In the genomic region with DNA sequence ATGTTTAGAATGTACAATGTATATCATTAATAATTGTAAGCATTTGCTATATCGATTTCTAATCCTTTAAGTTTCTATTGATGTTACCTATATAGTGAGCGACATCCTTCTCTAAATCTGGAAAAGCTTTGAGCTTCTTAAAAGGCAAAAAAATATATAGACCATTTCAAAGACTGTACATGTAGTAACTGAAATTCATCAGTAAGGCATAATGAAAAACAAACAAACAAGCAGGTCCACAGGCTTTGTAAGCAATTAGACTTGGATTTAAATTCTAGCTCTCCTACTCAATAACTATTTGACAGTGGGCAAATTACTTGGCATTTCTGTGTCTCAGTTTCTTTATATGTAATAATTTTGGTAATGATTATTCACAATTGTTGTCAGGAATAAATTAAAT, we compare ENCODE assay signal across 2 cellular contexts.
TF ChIP-seq lines count a peak whose summit lies in the region.

No MANE protein-coding gene starts in this region.

TF ChIP-seq in A549, 52 proteins besides CTCF, POLR2A, EP300 and RAD21 (continued from another document):
- TF ChIP-seq ZNF302 (CRISPR knock-in tag; IDR thresholded peaks at IDR 0.05): no peak
- no peak for TF ChIP-seq NFE2L2 (conservative IDR thresholded peaks at IDR 0.05; ENCODE audit: low read length)

TF ChIP-seq in GM12878, 131 proteins besides CTCF, POLR2A, EP300 and RAD21 (continued from another document):
- TF ChIP-seq, protein P1, sequence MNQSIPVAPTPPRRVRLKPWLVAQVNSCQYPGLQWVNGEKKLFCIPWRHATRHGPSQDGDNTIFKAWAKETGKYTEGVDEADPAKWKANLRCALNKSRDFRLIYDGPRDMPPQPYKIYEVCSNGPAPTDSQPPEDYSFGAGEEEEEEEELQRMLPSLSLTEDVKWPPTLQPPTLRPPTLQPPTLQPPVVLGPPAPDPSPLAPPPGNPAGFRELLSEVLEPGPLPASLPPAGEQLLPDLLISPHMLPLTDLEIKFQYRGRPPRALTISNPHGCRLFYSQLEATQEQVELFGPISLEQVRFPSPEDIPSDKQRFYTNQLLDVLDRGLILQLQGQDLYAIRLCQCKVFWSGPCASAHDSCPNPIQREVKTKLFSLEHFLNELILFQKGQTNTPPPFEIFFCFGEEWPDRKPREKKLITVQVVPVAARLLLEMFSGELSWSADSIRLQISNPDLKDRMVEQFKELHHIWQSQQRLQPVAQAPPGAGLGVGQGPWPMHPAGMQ (IDR thresholded peaks at IDR 0.05; ENCODE audit: borderline replicate concordance): no peak
- TF ChIP-seq ZNF217 (IDR thresholded peaks at IDR 0.05) (no peak), CHD1 (IDR thresholded peaks at IDR 0.05; ENCODE audit: low read depth, low read length) (no peak), JUND (IDR thresholded peaks at IDR 0.05; ENCODE audit: low read depth, low read length) (no peak), TAF1 (IDR thresholded peaks at IDR 0.05; ENCODE audit: borderline replicate concordance, low read depth, low read length) (no peak), NFXL1 (IDR thresholded peaks at IDR 0.05; ENCODE audit: borderline replicate concordance) (peak; percentile 75; the same call in 1 of the 2 replicates), ETV6 (conservative IDR thresholded peaks at IDR 0.05 in 1 of 2, IDR thresholded peaks at IDR 0.05 in 1 of 2; ENCODE audit: borderline replicate concordance in 1 of 2, low read depth in 1 of 2) (peak in 1 of 2 experiments; percentile 92; a peak in 1 of 4 replicates), POU2F2 (IDR thresholded peaks at IDR 0.05; ENCODE audit: borderline replicate concordance, low read depth, low read length) (no peak), ASH2L (IDR thresholded peaks at IDR 0.05; ENCODE audit: borderline replicate concordance, low read depth) (no peak), RCOR1 (conservative IDR thresholded peaks at IDR 0.05; ENCODE audit: low read depth, low read length) (no peak), CHD2 (IDR thresholded peaks at IDR 0.05; ENCODE audit: borderline replicate concordance, low read depth, low read length) (no peak)
